ENCODE assay signal across 11 cellular contexts in the genomic region with DNA sequence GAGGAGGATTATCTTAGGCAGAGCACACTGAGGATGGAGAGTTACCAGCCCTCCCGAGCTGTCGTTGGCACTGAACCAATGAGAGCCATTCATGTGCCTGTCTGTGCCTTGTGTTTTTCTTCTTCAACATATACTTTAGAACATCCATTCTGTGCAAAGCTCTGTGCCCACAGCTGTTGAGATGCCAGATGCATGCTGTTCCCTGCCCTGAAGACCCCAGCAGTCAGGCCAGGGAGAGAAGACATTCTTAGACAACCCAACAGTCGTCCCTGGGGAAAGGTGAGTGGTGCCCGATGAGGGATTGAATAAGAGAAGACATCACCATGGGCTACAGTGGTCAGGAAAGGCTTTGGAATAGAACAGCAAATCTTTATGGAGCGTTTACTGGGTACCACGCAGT.
DNase-seq lines count a peak whose midpoint lies in the region; ATAC-seq and TF ChIP-seq lines count a peak whose summit lies in the region.
"Had no signal": no experiment of that assay in that cellular context is flagged by ENCODE, and none has a peak within 500 bp of the region (broad histone marks: within the 10 kb centered on the region; RNA-seq: fewer than 3 reads in every experiment).

No MANE protein-coding gene starts in this region.

- H3K27ac ChIP-seq in left ventricle myocardium inferior (replicated peaks) (peak overlapping the region; percentile 7), mesendoderm (ENCODE audit: low read depth, low read length) (no peak overlapping the region)
- H3K27ac ChIP-seq: SJCRH30 had no signal

- peak overlapping the region; percentile 77 for H3K27ac Mint-ChIP-seq in activated naive CD8-positive, alpha-beta T cell treated with anti-CD3 and anti-CD28 coated beads, Interleukin-2, amount 50 U/mL, for 24 hours

- H2BK5ac ChIP-seq in mesendoderm (ENCODE audit: low read length): no peak overlapping the region

- intact Hi-C loops in left ventricle myocardium inferior (cut with micrococcal nuclease): no loop called here
- intact Hi-C loops in Right ventricle myocardium inferior (cut with DNase I): no loop called here

- peaks cover 5% of the 10 kb centered on the region for H3K9me3 ChIP-seq in left ventricle myocardium inferior (replicated peaks)
- H3K9me3 ChIP-seq: SJCRH30 had no signal

- WGBS in mesendoderm (ENCODE audit: extremely low coverage, insufficient coverage, low lambda C conversion rate): no CpG with 5 or more reads among the region's 6 CpGs

- peaks cover 9% of the 10 kb centered on the region for H3K4me1 Mint-ChIP-seq in activated naive CD8-positive, alpha-beta T cell treated with anti-CD3 and anti-CD28 coated beads, Interleukin-2, amount 50 U/mL, for 24 hours
- H3K4me1 Mint-ChIP-seq: CD14-positive monocyte had no signal

- no peaks in the 10 kb centered on the region for H3K79me1 ChIP-seq in mesendoderm (ENCODE audit: low read length)

- no peak overlapping the region for H2BK15ac ChIP-seq in mesendoderm (replicated peaks; ENCODE audit: low read depth)

- H3K79me2 ChIP-seq in mesendoderm (ENCODE audit: control insufficient read depth, insufficient read depth, low read length): no peaks in the 10 kb centered on the region

- no peak overlapping the region for H3K4me2 ChIP-seq in mesendoderm (ENCODE audit: low read length)

- H3K36me3 ChIP-seq in left ventricle myocardium inferior: no peaks in the 10 kb centered on the region
- H3K36me3 ChIP-seq in mesendoderm (ENCODE audit: control insufficient read depth, insufficient read depth, low read length): no peaks in the 10 kb centered on the region
- H3K36me3 ChIP-seq: SJCRH30 had no signal

- peak overlapping the region; percentile 85 for H3K4me3 Mint-ChIP-seq in activated naive CD8-positive, alpha-beta T cell treated with anti-CD3 and anti-CD28 coated beads, Interleukin-2, amount 50 U/mL, for 24 hours

- H3K9me3 Mint-ChIP-seq in activated naive CD8-positive, alpha-beta T cell treated with anti-CD3 and anti-CD28 coated beads, Interleukin-2, amount 50 U/mL, for 24 hours: no peaks in the 10 kb centered on the region

- H3K4me3 ChIP-seq in left ventricle myocardium inferior (peak overlapping the region; percentile 49), mesendoderm (ENCODE audit: low read length) (no peak overlapping the region)
- H3K4me3 ChIP-seq: SJCRH30 had no signal

- H3K56ac ChIP-seq in mesendoderm (ENCODE audit: low read length): peak overlapping the region; percentile 76

- no peak for ATAC-seq in Right ventricle myocardium inferior
- ATAC-seq in activated naive CD8-positive, alpha-beta T cell treated with anti-CD3 and anti-CD28 coated beads, Interleukin-2, amount 50 U/mL, for 24 hours: no peak
- ATAC-seq in GM21381 (IDR thresholded peaks at IDR 0.05; ENCODE audit: unreplicated experiment): no peak

- no peaks in the 10 kb centered on the region for H3K36me3 Mint-ChIP-seq in activated naive CD8-positive, alpha-beta T cell treated with anti-CD3 and anti-CD28 coated beads, Interleukin-2, amount 50 U/mL, for 24 hours (ENCODE audit: low read depth)
- H3K36me3 Mint-ChIP-seq: CD14-positive monocyte had no signal

- no peak for TF ChIP-seq CTCF in left ventricle myocardium inferior (IDR thresholded peaks at IDR 0.05; ENCODE audit: borderline replicate concordance)

- DNase-seq in left ventricle myocardium inferior (no peak), Right ventricle myocardium inferior (ENCODE audit: missing footprints) (no peak), mesendoderm (no peak), dedifferentiated amniotic fluid mesenchymal stem cell (ENCODE audit: extremely low spot score) (no peak), NCI-H774 (lab: John Stamatoyannopoulos, UW) (no peak)
- DNase-seq in activated naive CD8-positive, alpha-beta T cell treated with anti-CD3 and anti-CD28 coated beads, Interleukin-2, amount 50 U/mL, for 24 hours: no peak
- DNase-seq in effector CD8-positive, alpha-beta T cell (lab: John Stamatoyannopoulos, UW): no peak
- DNase-seq: NCI-H187, SJCRH30 had no signal

- H4K8ac ChIP-seq in mesendoderm (ENCODE audit: low read depth, low read length): no peak overlapping the region

- no peak overlapping the region for H2BK120ac ChIP-seq in mesendoderm (ENCODE audit: low read depth, low read length)

- H3K9ac ChIP-seq in mesendoderm (ENCODE audit: low read length): no peak overlapping the region

- H3K27me3 Mint-ChIP-seq in activated naive CD8-positive, alpha-beta T cell treated with anti-CD3 and anti-CD28 coated beads, Interleukin-2, amount 50 U/mL, for 24 hours: no peaks in the 10 kb centered on the region

- H3K27me3 ChIP-seq in left ventricle myocardium inferior (ENCODE audit: low read depth) (no peaks in the 10 kb centered on the region), mesendoderm (ENCODE audit: insufficient read depth, low read length, poor library complexity) (no peaks in the 10 kb centered on the region)
- H3K27me3 ChIP-seq: SJCRH30 had no signal

- no peak overlapping the region for H2AK5ac ChIP-seq in mesendoderm (ENCODE audit: low read length)

- no peak overlapping the region for H3K4ac ChIP-seq in mesendoderm (ENCODE audit: low read depth, low read length)

- H3K18ac ChIP-seq in mesendoderm (ENCODE audit: low read length): no peak overlapping the region

- H4K5ac ChIP-seq in mesendoderm (ENCODE audit: low read length): no peak overlapping the region

- H3K23ac ChIP-seq in mesendoderm (ENCODE audit: low read length): no peak overlapping the region

- H3K4me1 ChIP-seq in left ventricle myocardium inferior (peaks cover 6% of the 10 kb centered on the region), mesendoderm (ENCODE audit: control insufficient read depth, low read depth, low read length) (no peaks in the 10 kb centered on the region)
- H3K4me1 ChIP-seq: SJCRH30 had no signal
